Comparison of ENCODE assay signal across 8 cellular contexts in genomic region chr5:140302786-140303639, GRCh38. TPM values are rescaled to one million over a fixed set of nuclear protein-coding genes. Genes with fewer than 3 reads are reported as not detected.
DNase-seq lines count a peak whose midpoint lies in the region; ATAC-seq, FAIRE-seq and TF ChIP-seq lines count a peak whose summit lies in the region.

PFDN1 (minus strand) TSS chr5:140303101; CDS start chr5:140303073, 28 bp downstream.

- H3K36me3 ChIP-seq in left ventricle myocardium inferior: peaks cover 17% of the 10 kb centered on the region

- no peaks in the 10 kb centered on the region for H3K27me3 Mint-ChIP-seq in T-helper 1 cell treated with Interleukin-12 subunit alpha and Interleukin-12 subunit beta and Interleukin-4 antibody, amounts not matched to agents 30 μg/mL and 1 μg/mL, for 36 hours (ENCODE audit: low read depth)
- no peaks in the 10 kb centered on the region for H3K27me3 Mint-ChIP-seq in progenitor cell of endocrine pancreas

- no peaks in the 10 kb centered on the region for H3K9me3 Mint-ChIP-seq in T-helper 1 cell treated with Interleukin-12 subunit alpha and Interleukin-12 subunit beta and Interleukin-4 antibody, amounts not matched to agents 30 μg/mL and 1 μg/mL, for 36 hours
- no peaks in the 10 kb centered on the region for H3K9me3 Mint-ChIP-seq in progenitor cell of endocrine pancreas (ENCODE audit: low read depth)

- no peaks in the 10 kb centered on the region for H3K9me3 ChIP-seq in left ventricle myocardium inferior (replicated peaks)

- peak; percentile 96 for ATAC-seq in HG02852 (IDR thresholded peaks at IDR 0.05; ENCODE audit: unreplicated experiment)

- peaks cover 55% of the 10 kb centered on the region for H3K4me1 ChIP-seq in left ventricle myocardium inferior

- H3K36me3 Mint-ChIP-seq in T-helper 1 cell treated with Interleukin-12 subunit alpha and Interleukin-12 subunit beta and Interleukin-4 antibody, amounts not matched to agents 30 μg/mL and 1 μg/mL, for 36 hours (ENCODE audit: low read depth): peaks cover 12% of the 10 kb centered on the region
- peaks cover 11% of the 10 kb centered on the region for H3K36me3 Mint-ChIP-seq in progenitor cell of endocrine pancreas (ENCODE audit: insufficient read depth)

- H3K27ac Mint-ChIP-seq in T-helper 1 cell treated with Interleukin-12 subunit alpha and Interleukin-12 subunit beta and Interleukin-4 antibody, amounts not matched to agents 30 μg/mL and 1 μg/mL, for 36 hours: peak within 1 kb of the TSS; percentile 97
- peak within 1 kb of the TSS; percentile 100 for H3K27ac Mint-ChIP-seq in progenitor cell of endocrine pancreas

- DNase-seq in GM12892 (ENCODE audit: insufficient read length) (peak; percentile 86), NCI-H1694 (lab: John Stamatoyannopoulos, UW) (peak; percentile 90), amniotic stem cell (lab: John Stamatoyannopoulos, UW) (peak; percentile 94), left ventricle myocardium inferior (peak; percentile 94), progenitor cell of endocrine pancreas (ENCODE audit: low spot score, unreplicated experiment) (peak; percentile 83), ureter (ENCODE audit: low spot score) (peak; percentile 93)

- peak; percentile 90 for FAIRE-seq in GM12892 (lab: Jason Lieb, UNC)

- peak within 1 kb of the TSS; percentile 99 for H3K4me3 Mint-ChIP-seq in T-helper 1 cell treated with Interleukin-12 subunit alpha and Interleukin-12 subunit beta and Interleukin-4 antibody, amounts not matched to agents 30 μg/mL and 1 μg/mL, for 36 hours
- peak within 1 kb of the TSS; percentile 99 for H3K4me3 Mint-ChIP-seq in progenitor cell of endocrine pancreas (ENCODE audit: low read depth)

- H3K27me3 ChIP-seq in left ventricle myocardium inferior (ENCODE audit: low read depth): no peaks in the 10 kb centered on the region

- H3K4me3 ChIP-seq in left ventricle myocardium inferior: peak within 1 kb of the TSS; percentile 93

- TF ChIP-seq POLR2A in GM12892 (IDR thresholded peaks at IDR 0.05; ENCODE audit: low read depth, low read length): peak; percentile 66

- H3K27ac ChIP-seq in left ventricle myocardium inferior (replicated peaks): peak within 1 kb of the TSS; percentile 87

- TF ChIP-seq CTCF in left ventricle myocardium inferior (IDR thresholded peaks at IDR 0.05; ENCODE audit: borderline replicate concordance): no peak
- TF ChIP-seq CTCF in progenitor cell of endocrine pancreas (IDR thresholded peaks at IDR 0.05; ENCODE audit: unreplicated experiment): no peak

- intact Hi-C loops in left ventricle myocardium inferior (cut with micrococcal nuclease): no loop called here

- H3K4me1 Mint-ChIP-seq in T-helper 1 cell treated with Interleukin-12 subunit alpha and Interleukin-12 subunit beta and Interleukin-4 antibody, amounts not matched to agents 30 μg/mL and 1 μg/mL, for 36 hours (ENCODE audit: low read depth): peaks cover 22% of the 10 kb centered on the region
- H3K4me1 Mint-ChIP-seq in progenitor cell of endocrine pancreas (ENCODE audit: low read depth): peaks cover 18% of the 10 kb centered on the region

RNA-seq across cellular contexts. Expression of gene PFDN1, which starts in this region (rescaled TPM):
- polyA plus RNA-seq in GM12892 (2012; ENCODE audit: missing spikeins): 93.4 TPM
- total RNA-seq in left ventricle myocardium inferior (68.7 TPM), progenitor cell of endocrine pancreas (63.4 and 65.1 TPM in 2 replicates), ureter (41.5 TPM)

Comparison
In these comparisons a context has a peak if more than half of its experiments do, and no peak if none do; other contexts are left out.
1. Peak in every context shown above with its lines: DNase-seq, ATAC-seq, H3K4me3 ChIP-seq and H3K27ac ChIP-seq.